6 cellular contexts compared by ENCODE assay signal in the genomic region with DNA sequence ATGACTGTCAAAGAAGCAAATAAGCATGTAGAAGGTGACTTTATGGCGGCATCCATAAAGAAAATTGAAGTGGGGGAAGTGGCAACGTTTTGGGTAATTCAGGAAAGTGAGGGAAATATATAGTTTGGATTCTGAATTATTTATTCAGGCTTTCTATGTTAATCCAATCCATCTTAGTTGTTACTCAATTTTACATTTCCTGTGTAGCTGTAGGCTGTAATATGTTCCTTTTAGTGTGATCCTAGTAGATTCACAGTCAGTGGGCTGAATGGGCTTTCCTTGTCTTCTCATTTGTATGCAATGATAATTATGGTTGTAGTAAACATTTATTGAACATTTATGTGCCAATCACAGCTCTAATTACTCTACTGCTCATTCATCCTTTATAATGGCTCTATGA.
"Had no signal": no experiment of that assay in that cellular context is flagged by ENCODE, and none has a peak within 500 bp of the region (broad histone marks: within the 10 kb centered on the region; RNA-seq: fewer than 3 reads in every experiment).

No MANE protein-coding gene starts in this region.

- H3K4me3 ChIP-seq: K562 had no signal

- DNase-seq: IMR-90, KBM-7, KG1 had no signal

- ATAC-seq: HepG2, K562 had no signal

- H3K27ac ChIP-seq: HL-60 had no signal
